24 cellular contexts compared by ENCODE assay signal in genomic region chr3:99857278-99857677, GRCh38.
"Had no signal": no experiment of that assay in that cellular context is flagged by ENCODE, and none has a peak within 500 bp of the region (broad histone marks: within the 10 kb centered on the region; RNA-seq: fewer than 3 reads in every experiment).

No MANE protein-coding gene starts in this region.

- H3K9ac ChIP-seq: SK-N-SH had no signal

- H3K4me3 Mint-ChIP-seq: activated CD8-positive, alpha-beta T cell treated with anti-CD3 and anti-CD28 coated beads, Interleukin-2, amount 10 ng/mL, durations not matched to agents 7 days and 5 days; activated T-helper 1 cell treated with anti-CD3 and anti-CD28 coated beads, Interleukin-12 subunit alpha, Interleukin-12 subunit beta, Interleukin-2, Interleukin-4 antibody, amounts not matched to agents 30 ng/mL and 10 ng/mL and 1 ng/mL, durations not matched to agents 14 hours and 24 hours and 36 hours; immature natural killer cell; natural killer cell; stimulated activated naive B cell treated with anti-CD40 and anti-IgM and Interleukin-4, amounts not matched to agents 10 μg/mL and 1 μg/mL and 100 μg/mL, for 72 hours; T-helper 2 cell treated with Interferon-gamma antibody and Interleukin-4, amounts not matched to agents 5 μg/mL and 100 μg/mL, for 36 hours had no signal

- H3K4me2 ChIP-seq: SK-N-SH had no signal

- H3K9me3 Mint-ChIP-seq: activated naive CD4-positive, alpha-beta T cell treated with anti-CD3 and anti-CD28 coated beads, Interleukin-2, amount 50 U/mL, for 72 hours; activated T-helper 1 cell treated with anti-CD3 and anti-CD28 coated beads, Interleukin-12 subunit alpha, Interleukin-12 subunit beta, Interleukin-2, Interleukin-4 antibody, amounts not matched to agents 30 ng/mL and 10 ng/mL and 1 ng/mL, durations not matched to agents 14 hours and 24 hours and 36 hours; immature natural killer cell; natural killer cell; stimulated activated naive B cell treated with anti-CD40 and anti-IgM and Interleukin-4, amounts not matched to agents 10 μg/mL and 1 μg/mL and 100 μg/mL, for 72 hours; T-helper 2 cell treated with Interferon-gamma antibody and Interleukin-4, amounts not matched to agents 5 μg/mL and 100 μg/mL, for 36 hours had no signal

- H3K4me1 Mint-ChIP-seq: immature natural killer cell, natural killer cell had no signal

- H3K4me3 ChIP-seq: lung, ovary, prostate gland, testis had no signal

- H3K27ac Mint-ChIP-seq: activated CD8-positive, alpha-beta T cell treated with anti-CD3 and anti-CD28 coated beads, Interleukin-2, amount 10 ng/mL, durations not matched to agents 7 days and 5 days; activated naive CD4-positive, alpha-beta T cell treated with anti-CD3 and anti-CD28 coated beads, Interleukin-2, amount 50 U/mL, for 72 hours; activated T-helper 1 cell treated with anti-CD3 and anti-CD28 coated beads, Interleukin-12 subunit alpha, Interleukin-12 subunit beta, Interleukin-2, Interleukin-4 antibody, amounts not matched to agents 30 ng/mL and 10 ng/mL and 1 ng/mL, durations not matched to agents 14 hours and 24 hours and 36 hours; immature natural killer cell; natural killer cell; stimulated activated naive B cell treated with anti-CD40 and anti-IgM and Interleukin-4, amounts not matched to agents 10 μg/mL and 1 μg/mL and 100 μg/mL, for 72 hours had no signal

- H3K27ac ChIP-seq: epithelial cell of prostate, neutrophil, ovary, prostate gland, testis had no signal

- ATAC-seq: activated CD8-positive, alpha-beta T cell treated with anti-CD3 and anti-CD28 coated beads, Interleukin-2, amount 10 ng/mL, durations not matched to agents 7 days and 5 days; left lobe of liver; natural killer cell; right cardiac atrium had no signal

- H3K36me3 ChIP-seq: neutrophil, ovary, prostate gland had no signal

- H3K27me3 Mint-ChIP-seq: stimulated activated naive B cell treated with anti-CD40 and anti-IgM and Interleukin-4, amounts not matched to agents 10 μg/mL and 1 μg/mL and 100 μg/mL, for 72 hours had no signal

- H3K27me3 ChIP-seq: neutrophil, ovary, testis had no signal

- H3K36me3 Mint-ChIP-seq: immature natural killer cell, natural killer cell had no signal

- H3K9me3 ChIP-seq: neutrophil, prostate gland, SK-N-SH, testis had no signal

- H3K4me1 ChIP-seq: prostate gland, testis had no signal

- DNase-seq: activated CD4-positive, alpha-beta T cell treated with anti-CD3 and anti-CD28 coated beads for 1 hour; activated CD4-positive, alpha-beta T cell treated with anti-CD3 and anti-CD28 coated beads, Interleukin-2, amount 50 U/mL, for 1 hour; activated CD8-positive, alpha-beta T cell treated with anti-CD3 and anti-CD28 coated beads, Interleukin-2, amount 10 ng/mL, durations not matched to agents 7 days and 5 days; activated gamma-delta T cell treated with Interleukin-2 at 50 U/mL for 16 hours; aorta; central memory CD4-positive, alpha-beta T cell; foreskin fibroblast; immature natural killer cell; natural killer cell; ovary; right cardiac atrium; SK-N-SH; small intestine; stimulated activated CD4-positive, alpha-beta T cell treated with anti-CD3 and anti-CD28 coated beads, Interleukin-15, amount 100 ng/mL, for 24 hours; stimulated activated naive B cell treated with anti-CD40 and anti-IgM and Interleukin-4, amounts not matched to agents 10 μg/mL and 1 μg/mL and 100 μg/mL, for 72 hours; testis had no signal
